In the genomic region with DNA sequence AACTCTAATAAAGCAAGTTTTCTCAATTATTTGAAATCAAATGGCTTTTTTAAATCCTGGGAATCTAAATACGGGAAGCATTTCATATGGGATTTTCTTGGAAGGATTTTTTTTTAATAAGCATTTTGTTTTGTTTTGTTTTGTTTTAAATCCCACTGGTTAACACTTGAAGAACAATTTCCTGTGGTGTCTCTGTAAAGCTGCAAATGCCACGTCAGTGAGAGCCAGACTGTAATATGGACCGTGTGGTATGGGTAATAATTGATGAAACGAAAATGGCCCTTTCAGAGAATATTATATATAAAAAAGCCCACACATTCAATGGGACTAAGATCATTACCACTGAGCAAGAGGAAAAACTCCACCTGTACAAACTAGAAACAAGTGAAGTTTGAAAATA, we compare ENCODE assay signal across 10 cellular contexts. TPM values are rescaled to one million over a fixed set of nuclear protein-coding genes. Genes with fewer than 3 reads are reported as not detected.
A peak's percentile ranks its signal among the peaks of the same experiment; 100 is the strongest.
DNase-seq lines count a peak whose midpoint lies in the region; ATAC-seq, FAIRE-seq and TF ChIP-seq lines count a peak whose summit lies in the region.
"Had no signal": no experiment of that assay in that cellular context is flagged by ENCODE, and none has a peak within 500 bp of the region (broad histone marks: within the 10 kb centered on the region; RNA-seq: fewer than 3 reads in every experiment).

No MANE protein-coding gene starts in this region.

- BruUV-seq in GM12878 (replicated peaks; lab: Mats Ljungman, UMichigan) = no TSS peak

- CTCF ChIA-PET in GM12878 (lab: Yijun Ruan, JAX) = interaction anchor here (0.7 to 7.6 kb wide), 26 partner anchors 8 to 1142 kb away, joined by 3 to 111 read pairs (median 6); a partner anchor contains a TSS

- no peaks in the 10 kb centered on the region for H4K20me1 ChIP-seq in GM12878 (ENCODE audit: control insufficient read depth, insufficient read depth)

- POLR2A ChIA-PET in GM12878 (lab: Charles Lee) = interaction anchor here (0.6 to 2.8 kb wide), 6 partner anchors 12 to 45 kb away, joined by 3 to 12 read pairs (median 4); a partner anchor contains a TSS

- SMC1A ChIA-PET in GM12878 (lab: Charles Lee; ENCODE audit: uncharacterized antibody, unreplicated experiment) = interaction anchor here (0.6 to 7.9 kb wide), 28 partner anchors 9 to 414 kb away, joined by 3 to 73 read pairs (median 5); a partner anchor contains a TSS

- H3K27me3 ChIP-seq in GM12878 (replicated peaks in 1 of 2; ENCODE audit: control insufficient read depth in 2 of 2, insufficient read depth in 2 of 2, low read length in 1 of 2) = no peaks in the 10 kb centered on the region

- intact Hi-C loops in GM12878 (cut with micrococcal nuclease; ENCODE audit: unreplicated experiment) = loop anchor here (1.0 kb wide), 2 partner anchors 36 to 93 kb away; no protein-coding TSS in a partner anchor

- TF ChIP-seq CTCF in GM12878 (IDR thresholded peaks at IDR 0.05 in 2 of 3, conservative IDR thresholded peaks at IDR 0.05 in 1 of 3; ENCODE audit: control insufficient read depth in 2 of 3, extremely low read depth in 1 of 3, insufficient read depth in 1 of 3, low read depth in 3 of 3, low read length in 3 of 3) = no peak

- DNase-seq in GM12878 (ENCODE audit: low read depth, low spot score) (no peak), NOMO-1 (lab: John Stamatoyannopoulos, UW; ENCODE audit: unreplicated experiment in 2 of 2) (no peak), H4 (ENCODE audit: low spot score) (no peak), Kasumi-1 (lab: John Stamatoyannopoulos, UW) (no peak)
- DNase-seq: NCI-H510A, stomach had no signal

- no peaks in the 10 kb centered on the region for H3K79me2 ChIP-seq in GM12878 (ENCODE audit: control insufficient read depth, insufficient read depth, low read length)

- WGBS in GM12878 (ENCODE audit: insufficient coverage, insufficient replicate concordance, low lambda C conversion rate, missing lambda C conversion rate) = 13% methylated on average over 4 of the region's 4 CpGs

- peaks cover 4% of the 10 kb centered on the region for H3K4me1 ChIP-seq in GM12878 (ENCODE audit: control insufficient read depth, insufficient read depth, low read length)
- H3K4me1 ChIP-seq: stomach had no signal

- in situ Hi-C loops in GM12878 (cut with MboI) = no loop called here

- FAIRE-seq in GM12878 (lab: Jason Lieb, UNC) = no peak
- FAIRE-seq: small intestine had no signal

- peak overlapping the region; percentile 15; the same call in 1 of the 2 replicates for H3K9ac ChIP-seq in GM12878 (ENCODE audit: control insufficient read depth, insufficient read depth, low read length)

- no peak for TF ChIP-seq EP300 in GM12878 (IDR thresholded peaks at IDR 0.05; ENCODE audit: borderline replicate concordance in 1 of 2, control insufficient read depth in 1 of 2, low read depth in 2 of 2, low read length in 2 of 2)

- peak overlapping the region; percentile 87 for H3K4me2 ChIP-seq in GM12878 (ENCODE audit: control insufficient read depth, insufficient read depth)

- peak overlapping the region; percentile 48 for H2AFZ ChIP-seq in GM12878 (ENCODE audit: control insufficient read depth, low read depth, low read length)

- H3K27ac ChIP-seq in GM12878 (ENCODE audit: control insufficient read depth, insufficient read depth) = no peak overlapping the region; the same call in 1 of the 2 replicates
- H3K27ac ChIP-seq: stomach had no signal

- TF ChIP-seq POLR2A in GM12878 (IDR thresholded peaks at IDR 0.05; ENCODE audit: low read depth, low read length) = no peak

- H3K9me3 ChIP-seq in GM12878 (replicated peaks; ENCODE audit: control insufficient read depth, insufficient read depth, low read length) = no peaks in the 10 kb centered on the region
- H3K9me3 ChIP-seq: stomach had no signal

- H3K36me3 ChIP-seq in GM12878 (ENCODE audit: control insufficient read depth in 2 of 2, insufficient read depth in 2 of 2, low read length in 1 of 2) = no peaks in the 10 kb centered on the region
- H3K36me3 ChIP-seq: stomach had no signal

- ATAC-seq in GM18873 (IDR thresholded peaks at IDR 0.05; ENCODE audit: low FRiP score, unreplicated experiment) (peak; percentile 75), GM21529 (IDR thresholded peaks at IDR 0.05; ENCODE audit: unreplicated experiment) (peak; percentile 56), HG03280 (IDR thresholded peaks at IDR 0.05; ENCODE audit: unreplicated experiment) (peak; percentile 50), GM12878 (peak; percentile 81)

- H3K4me3 ChIP-seq in GM12878 = 0 out of 2 replicates have a peak overlapping the region, but pooled peaks have one; percentile 26

- RAD21 ChIA-PET in GM12878 (lab: Charles Lee; ENCODE audit: unreplicated experiment) = interaction anchor here (0.9 to 5.7 kb wide), 19 partner anchors 8 to 95 kb away, joined by 3 to 72 read pairs (median 7); a partner anchor contains a TSS

- TF ChIP-seq RAD21 in GM12878 (IDR thresholded peaks at IDR 0.05; ENCODE audit: insufficient read depth, low read depth, low read length) = no peak

TF ChIP-seq in GM12878, 131 proteins besides CTCF, POLR2A, EP300 and RAD21 (continues in another document):
- TF ChIP-seq, protein P1, sequence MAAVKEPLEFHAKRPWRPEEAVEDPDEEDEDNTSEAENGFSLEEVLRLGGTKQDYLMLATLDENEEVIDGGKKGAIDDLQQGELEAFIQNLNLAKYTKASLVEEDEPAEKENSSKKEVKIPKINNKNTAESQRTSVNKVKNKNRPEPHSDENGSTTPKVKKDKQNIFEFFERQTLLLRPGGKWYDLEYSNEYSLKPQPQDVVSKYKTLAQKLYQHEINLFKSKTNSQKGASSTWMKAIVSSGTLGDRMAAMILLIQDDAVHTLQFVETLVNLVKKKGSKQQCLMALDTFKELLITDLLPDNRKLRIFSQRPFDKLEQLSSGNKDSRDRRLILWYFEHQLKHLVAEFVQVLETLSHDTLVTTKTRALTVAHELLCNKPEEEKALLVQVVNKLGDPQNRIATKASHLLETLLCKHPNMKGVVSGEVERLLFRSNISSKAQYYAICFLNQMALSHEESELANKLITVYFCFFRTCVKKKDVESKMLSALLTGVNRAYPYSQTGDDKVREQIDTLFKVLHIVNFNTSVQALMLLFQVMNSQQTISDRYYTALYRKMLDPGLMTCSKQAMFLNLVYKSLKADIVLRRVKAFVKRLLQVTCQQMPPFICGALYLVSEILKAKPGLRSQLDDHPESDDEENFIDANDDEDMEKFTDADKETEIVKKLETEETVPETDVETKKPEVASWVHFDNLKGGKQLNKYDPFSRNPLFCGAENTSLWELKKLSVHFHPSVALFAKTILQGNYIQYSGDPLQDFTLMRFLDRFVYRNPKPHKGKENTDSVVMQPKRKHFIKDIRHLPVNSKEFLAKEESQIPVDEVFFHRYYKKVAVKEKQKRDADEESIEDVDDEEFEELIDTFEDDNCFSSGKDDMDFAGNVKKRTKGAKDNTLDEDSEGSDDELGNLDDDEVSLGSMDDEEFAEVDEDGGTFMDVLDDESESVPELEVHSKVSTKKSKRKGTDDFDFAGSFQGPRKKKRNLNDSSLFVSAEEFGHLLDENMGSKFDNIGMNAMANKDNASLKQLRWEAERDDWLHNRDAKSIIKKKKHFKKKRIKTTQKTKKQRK (IDR thresholded peaks at IDR 0.05; ENCODE audit: low read depth, low read length) = no peak
- TF ChIP-seq, protein P2, sequence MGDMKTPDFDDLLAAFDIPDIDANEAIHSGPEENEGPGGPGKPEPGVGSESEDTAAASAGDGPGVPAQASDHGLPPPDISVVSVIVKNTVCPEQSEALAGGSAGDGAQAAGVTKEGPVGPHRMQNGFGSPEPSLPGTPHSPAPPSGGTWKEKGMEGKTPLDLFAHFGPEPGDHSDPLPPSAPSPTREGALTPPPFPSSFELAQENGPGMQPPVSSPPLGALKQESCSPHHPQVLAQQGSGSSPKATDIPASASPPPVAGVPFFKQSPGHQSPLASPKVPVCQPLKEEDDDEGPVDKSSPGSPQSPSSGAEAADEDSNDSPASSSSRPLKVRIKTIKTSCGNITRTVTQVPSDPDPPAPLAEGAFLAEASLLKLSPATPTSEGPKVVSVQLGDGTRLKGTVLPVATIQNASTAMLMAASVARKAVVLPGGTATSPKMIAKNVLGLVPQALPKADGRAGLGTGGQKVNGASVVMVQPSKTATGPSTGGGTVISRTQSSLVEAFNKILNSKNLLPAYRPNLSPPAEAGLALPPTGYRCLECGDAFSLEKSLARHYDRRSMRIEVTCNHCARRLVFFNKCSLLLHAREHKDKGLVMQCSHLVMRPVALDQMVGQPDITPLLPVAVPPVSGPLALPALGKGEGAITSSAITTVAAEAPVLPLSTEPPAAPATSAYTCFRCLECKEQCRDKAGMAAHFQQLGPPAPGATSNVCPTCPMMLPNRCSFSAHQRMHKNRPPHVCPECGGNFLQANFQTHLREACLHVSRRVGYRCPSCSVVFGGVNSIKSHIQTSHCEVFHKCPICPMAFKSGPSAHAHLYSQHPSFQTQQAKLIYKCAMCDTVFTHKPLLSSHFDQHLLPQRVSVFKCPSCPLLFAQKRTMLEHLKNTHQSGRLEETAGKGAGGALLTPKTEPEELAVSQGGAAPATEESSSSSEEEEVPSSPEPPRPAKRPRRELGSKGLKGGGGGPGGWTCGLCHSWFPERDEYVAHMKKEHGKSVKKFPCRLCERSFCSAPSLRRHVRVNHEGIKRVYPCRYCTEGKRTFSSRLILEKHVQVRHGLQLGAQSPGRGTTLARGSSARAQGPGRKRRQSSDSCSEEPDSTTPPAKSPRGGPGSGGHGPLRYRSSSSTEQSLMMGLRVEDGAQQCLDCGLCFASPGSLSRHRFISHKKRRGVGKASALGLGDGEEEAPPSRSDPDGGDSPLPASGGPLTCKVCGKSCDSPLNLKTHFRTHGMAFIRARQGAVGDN (IDR thresholded peaks at IDR 0.05) = no peak
- TF ChIP-seq NFIC (IDR thresholded peaks at IDR 0.05; ENCODE audit: low read depth, low read length) = no peak

RNA-seq across cellular contexts. Expression of a gene that starts 33.9 kb away (rescaled TPM):
- total RNA-seq in GM12878 (2013; cell fraction: nucleolus; rRNA removed) = 157 and 159 TPM in 2 replicates
- 34.8 and 44.1 TPM in 2 replicates for total RNA-seq in GM12878 (2014; rRNA removed)
- total RNA-seq in GM12878 (2014; rRNA removed; fragmentation: Illumina TruSeq; extraction: Trizol) = 37.7 and 39.9 TPM in 2 replicates
- 21.2 and 23.5 TPM in 2 replicates for total RNA-seq in GM12878 (2021)
- 6.4 TPM for polyA plus RNA-seq in GM12878 (2011; ENCODE audit: low read depth)
- polyA plus RNA-seq in GM12878 (2011; rRNA removed) = 16.6 and 29.5 TPM in 2 replicates
- polyA plus RNA-seq in GM12878 (2011; cell fraction: cytosol; rRNA removed) = 3.0 and 3.6 TPM in 2 replicates
- polyA plus RNA-seq in GM12878 (2011; cell fraction: nucleus; rRNA removed) = 20.1 and 26.2 TPM in 2 replicates
- 8.0 and 13.4 TPM in 2 replicates for polyA plus RNA-seq in GM12878 (2012)
- polyA plus RNA-seq in GM12878 (2014; fragmentation: Illumina TruSeq; extraction: Trizol) = 11.9 and 16.6 TPM in 2 replicates
- 10 to 100 TPM; 11.6 to 13.6 TPM for polyA plus RNA-seq in GM12878 (2014; fragmentation: Nextera tagmentation; extraction: Ambion mirVana)
- 16.4 and 19.4 TPM in 2 replicates for polyA plus RNA-seq in GM12878 (2014; rRNA removed)
- 1 to 10 TPM; 4.4 to 5.1 TPM for polyA plus RNA-seq in GM12878 (2016; fragmentation: Nextera tagmentation; extraction: Ambion mirVana)
- polyA minus RNA-seq in GM12878 (2011; rRNA and poly(A)+ RNA removed) = 27.6 and 40.8 TPM in 2 replicates
- 3.7 and 3.9 TPM in 2 replicates for polyA minus RNA-seq in GM12878 (2011; cell fraction: cytosol; rRNA and poly(A)+ RNA removed)
- polyA minus RNA-seq in GM12878 (2011; cell fraction: nucleus; rRNA and poly(A)+ RNA removed) = 124 and 145 TPM in 2 replicates
- 1.5 TPM in 2 replicates for total RNA-seq in H4 (2014; rRNA removed; shearing (Covaris generic))
